In the genomic region with DNA sequence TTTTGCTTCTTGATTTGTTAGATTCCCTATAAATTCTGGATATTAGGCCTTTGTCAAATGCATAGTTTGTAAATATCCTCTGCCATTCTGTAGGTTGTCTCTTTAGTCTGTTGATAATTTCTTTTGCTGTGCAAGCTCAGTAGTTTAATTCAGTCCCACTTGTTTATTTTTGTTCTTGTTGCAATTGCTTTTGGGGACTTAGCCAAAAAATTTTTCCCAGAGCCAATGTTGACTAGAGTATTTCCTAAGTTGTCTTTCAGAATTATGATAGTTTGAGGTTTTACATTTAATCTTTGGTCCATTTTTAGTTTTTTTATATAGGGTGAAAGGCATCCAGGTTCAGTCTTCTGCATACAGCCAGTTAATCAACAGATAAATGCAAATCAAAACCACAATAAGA, we compare ENCODE assay signal across 20 cellular contexts.
DNase-seq lines count a peak whose midpoint lies in the region; ATAC-seq and FAIRE-seq lines count a peak whose summit lies in the region.
"Had no signal": no experiment of that assay in that cellular context is flagged by ENCODE, and none has a peak within 500 bp of the region (broad histone marks: within the 10 kb centered on the region; RNA-seq: fewer than 3 reads in every experiment).

No MANE protein-coding gene starts in this region.

- no peak overlapping the region for H3K4me3 ChIP-seq in effector memory CD4-positive, alpha-beta T cell (ENCODE audit: insufficient read depth, low read depth, low read length, poor library complexity, severe bottlenecking)
- H3K4me3 ChIP-seq: BLaER1 treated with 17β-estradiol and CSF1 and Interleukin-3, amounts not matched to agents 10 nM and 100 nM had no signal

- ATAC-seq in left lobe of liver, result peak; percentile 15
- ATAC-seq: CD8-positive, alpha-beta T cell had no signal

- H3K4me1 ChIP-seq in effector memory CD4-positive, alpha-beta T cell (ENCODE audit: control insufficient read depth, insufficient read depth, low read length, poor library complexity, severe bottlenecking), result no peaks in the 10 kb centered on the region
- H3K4me1 ChIP-seq: BLaER1 treated with 17β-estradiol and CSF1 and Interleukin-3, amounts not matched to agents 10 nM and 100 nM; Caco-2 had no signal

- H3K27me3 ChIP-seq in effector memory CD4-positive, alpha-beta T cell (replicated peaks; ENCODE audit: control insufficient read depth, insufficient read depth, low read length, poor library complexity, severe bottlenecking), result no peaks in the 10 kb centered on the region
- H3K27me3 ChIP-seq: BLaER1 treated with 17β-estradiol and CSF1 and Interleukin-3, amounts not matched to agents 10 nM and 100 nM had no signal

- peak; percentile 23 for FAIRE-seq in endometrium (lab: Jason Lieb, UNC)
- FAIRE-seq: A204.1, D721Med, G401.6, GM12891, GM19239 had no signal

- H3K36me3 ChIP-seq in effector memory CD4-positive, alpha-beta T cell (ENCODE audit: control insufficient read depth, insufficient read depth, low read length), result no peaks in the 10 kb centered on the region
- H3K36me3 ChIP-seq: BLaER1 treated with 17β-estradiol and CSF1 and Interleukin-3, amounts not matched to agents 10 nM and 100 nM had no signal

- DNase-seq in fibroblast of gingiva (ENCODE audit: low read depth), result peak; percentile 51
- DNase-seq in left lobe of liver (ENCODE audit: low spot score), result no peak
- no peak for DNase-seq in AML-193 (lab: John Stamatoyannopoulos, UW)
- DNase-seq in effector memory CD4-positive, alpha-beta T cell, result no peak
- DNase-seq: 8988T; ACHN; Caco-2; Calu3; CD4-positive, alpha-beta T cell; CD8-positive, alpha-beta T cell; DMS79 treated with DMSO at 0.1 percent for 48 hours; GF-D8 had no signal

- H3K27ac ChIP-seq in effector memory CD4-positive, alpha-beta T cell (ENCODE audit: insufficient read depth, low read length, poor library complexity, severe bottlenecking), result no peak overlapping the region
- H3K27ac ChIP-seq: BLaER1 treated with 17β-estradiol and CSF1 and Interleukin-3, amounts not matched to agents 10 nM and 100 nM; C4-2B had no signal

- no peaks in the 10 kb centered on the region for H3K9me3 ChIP-seq in effector memory CD4-positive, alpha-beta T cell (ENCODE audit: control insufficient read depth, low read length)
- H3K9me3 ChIP-seq: Caco-2 had no signal
